In the genomic region with DNA sequence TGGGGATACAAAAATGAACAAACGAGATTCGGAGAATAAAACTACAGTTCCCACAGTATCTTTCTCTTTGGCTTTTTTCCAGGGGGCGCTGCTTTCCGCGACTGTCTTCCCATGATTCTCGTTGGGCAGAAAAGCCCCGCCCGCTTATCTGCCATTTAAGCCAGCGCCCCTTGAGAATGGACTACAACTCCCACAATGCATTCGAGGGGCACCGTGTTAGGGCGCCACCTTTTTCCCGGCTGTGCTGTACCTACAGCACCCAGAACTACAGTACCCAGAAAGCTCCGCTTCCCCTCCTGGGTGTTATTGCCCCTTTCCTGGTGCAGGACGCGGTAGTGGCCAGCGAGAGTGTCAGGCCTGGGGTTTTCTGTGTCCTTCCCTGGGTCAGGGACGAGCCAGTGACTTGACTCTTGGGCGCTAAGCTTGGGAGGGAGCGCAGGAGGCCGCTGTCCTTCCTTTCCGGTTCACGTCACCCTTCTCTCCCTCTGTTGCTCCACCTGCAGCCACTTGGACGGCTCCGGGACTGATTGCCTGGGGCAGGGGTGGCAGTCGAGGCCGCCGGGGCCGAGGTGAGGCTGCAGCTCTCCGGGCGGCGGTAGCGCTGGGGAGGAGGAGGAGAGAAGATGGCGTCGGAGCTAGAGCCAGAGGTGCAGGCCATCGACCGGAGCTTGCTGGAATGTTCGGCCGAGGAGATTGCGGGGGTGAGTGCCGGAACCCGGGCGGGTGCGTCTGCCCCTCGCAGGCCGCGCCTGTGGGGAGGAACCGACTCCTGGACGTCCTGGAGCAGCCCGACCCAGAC, we compare ENCODE assay signal across 1 cellular context.
TF ChIP-seq lines count a peak whose summit lies in the region.

A gene (plus strand): TSS at position 333 of the 799 bp plus-strand sequence. CDS start 291 bp downstream, at position 624.

TF ChIP-seq in K562, 482 proteins besides CTCF, POLR2A, EP300 and RAD21 (continued from another document and continues in another):
- TF ChIP-seq, protein P1, sequence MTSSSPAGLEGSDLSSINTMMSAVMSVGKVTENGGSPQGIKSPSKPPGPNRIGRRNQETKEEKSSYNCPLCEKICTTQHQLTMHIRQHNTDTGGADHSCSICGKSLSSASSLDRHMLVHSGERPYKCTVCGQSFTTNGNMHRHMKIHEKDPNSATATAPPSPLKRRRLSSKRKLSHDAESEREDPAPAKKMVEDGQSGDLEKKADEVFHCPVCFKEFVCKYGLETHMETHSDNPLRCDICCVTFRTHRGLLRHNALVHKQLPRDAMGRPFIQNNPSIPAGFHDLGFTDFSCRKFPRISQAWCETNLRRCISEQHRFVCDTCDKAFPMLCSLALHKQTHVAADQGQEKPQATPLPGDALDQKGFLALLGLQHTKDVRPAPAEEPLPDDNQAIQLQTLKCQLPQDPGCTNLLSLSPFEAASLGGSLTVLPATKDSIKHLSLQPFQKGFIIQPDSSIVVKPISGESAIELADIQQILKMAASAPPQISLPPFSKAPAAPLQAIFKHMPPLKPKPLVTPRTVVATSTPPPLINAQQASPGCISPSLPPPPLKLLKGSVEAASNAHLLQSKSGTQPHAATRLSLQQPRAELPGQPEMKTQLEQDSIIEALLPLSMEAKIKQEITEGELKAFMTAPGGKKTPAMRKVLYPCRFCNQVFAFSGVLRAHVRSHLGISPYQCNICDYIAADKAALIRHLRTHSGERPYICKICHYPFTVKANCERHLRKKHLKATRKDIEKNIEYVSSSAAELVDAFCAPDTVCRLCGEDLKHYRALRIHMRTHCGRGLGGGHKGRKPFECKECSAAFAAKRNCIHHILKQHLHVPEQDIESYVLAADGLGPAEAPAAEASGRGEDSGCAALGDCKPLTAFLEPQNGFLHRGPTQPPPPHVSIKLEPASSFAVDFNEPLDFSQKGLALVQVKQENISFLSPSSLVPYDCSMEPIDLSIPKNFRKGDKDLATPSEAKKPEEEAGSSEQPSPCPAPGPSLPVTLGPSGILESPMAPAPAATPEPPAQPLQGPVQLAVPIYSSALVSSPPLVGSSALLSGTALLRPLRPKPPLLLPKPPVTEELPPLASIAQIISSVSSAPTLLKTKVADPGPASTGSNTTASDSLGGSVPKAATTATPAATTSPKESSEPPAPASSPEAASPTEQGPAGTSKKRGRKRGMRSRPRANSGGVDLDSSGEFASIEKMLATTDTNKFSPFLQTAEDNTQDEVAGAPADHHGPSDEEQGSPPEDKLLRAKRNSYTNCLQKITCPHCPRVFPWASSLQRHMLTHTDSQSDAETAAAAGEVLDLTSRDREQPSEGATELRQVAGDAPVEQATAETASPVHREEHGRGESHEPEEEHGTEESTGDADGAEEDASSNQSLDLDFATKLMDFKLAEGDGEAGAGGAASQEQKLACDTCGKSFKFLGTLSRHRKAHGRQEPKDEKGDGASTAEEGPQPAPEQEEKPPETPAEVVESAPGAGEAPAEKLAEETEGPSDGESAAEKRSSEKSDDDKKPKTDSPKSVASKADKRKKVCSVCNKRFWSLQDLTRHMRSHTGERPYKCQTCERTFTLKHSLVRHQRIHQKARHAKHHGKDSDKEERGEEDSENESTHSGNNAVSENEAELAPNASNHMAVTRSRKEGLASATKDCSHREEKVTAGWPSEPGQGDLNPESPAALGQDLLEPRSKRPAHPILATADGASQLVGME (CRISPR knock-in tag; IDR thresholded peaks at IDR 0.05): no peak; the same call in 1 of the 2 replicates
- TF ChIP-seq ZNF175 (CRISPR knock-in tag; IDR thresholded peaks at IDR 0.05; ENCODE audit: low read depth) (peak; percentile 60; the same call in 1 of the 2 replicates), ZBTB17 (CRISPR knock-in tag; IDR thresholded peaks at IDR 0.05) (peak; percentile 48; the same call in 1 of the 2 replicates), ZNF77 (CRISPR knock-in tag; IDR thresholded peaks at IDR 0.05) (0 out of 2 replicates have a peak, but pooled peaks have one; percentile 21), HNRNPUL1 (IDR thresholded peaks at IDR 0.05; ENCODE audit: low read length) (no peak), KDM5B (IDR thresholded peaks at IDR 0.05; ENCODE audit: insufficient replicate concordance, low read depth, low read length) (peak; percentile 88), SLC30A9 (CRISPR knock-in tag; IDR thresholded peaks at IDR 0.05) (0 out of 2 replicates have a peak, but pooled peaks have one; percentile 69), FIP1L1 (IDR thresholded peaks at IDR 0.05; ENCODE audit: low read depth, low read length, poor library complexity, severe bottlenecking) (peak; percentile 66), ZNF584 (CRISPR knock-in tag; IDR thresholded peaks at IDR 0.05; ENCODE audit: low read depth) (peak; percentile 91; the same call in 1 of the 2 replicates)
- TF ChIP-seq, protein P2, sequence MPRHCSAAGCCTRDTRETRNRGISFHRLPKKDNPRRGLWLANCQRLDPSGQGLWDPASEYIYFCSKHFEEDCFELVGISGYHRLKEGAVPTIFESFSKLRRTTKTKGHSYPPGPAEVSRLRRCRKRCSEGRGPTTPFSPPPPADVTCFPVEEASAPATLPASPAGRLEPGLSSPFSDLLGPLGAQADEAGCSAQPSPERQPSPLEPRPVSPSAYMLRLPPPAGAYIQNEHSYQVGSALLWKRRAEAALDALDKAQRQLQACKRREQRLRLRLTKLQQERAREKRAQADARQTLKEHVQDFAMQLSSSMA (CRISPR knock-in tag; IDR thresholded peaks at IDR 0.05): no peak; the same call in 1 of the 2 replicates
- TF ChIP-seq, protein P3, sequence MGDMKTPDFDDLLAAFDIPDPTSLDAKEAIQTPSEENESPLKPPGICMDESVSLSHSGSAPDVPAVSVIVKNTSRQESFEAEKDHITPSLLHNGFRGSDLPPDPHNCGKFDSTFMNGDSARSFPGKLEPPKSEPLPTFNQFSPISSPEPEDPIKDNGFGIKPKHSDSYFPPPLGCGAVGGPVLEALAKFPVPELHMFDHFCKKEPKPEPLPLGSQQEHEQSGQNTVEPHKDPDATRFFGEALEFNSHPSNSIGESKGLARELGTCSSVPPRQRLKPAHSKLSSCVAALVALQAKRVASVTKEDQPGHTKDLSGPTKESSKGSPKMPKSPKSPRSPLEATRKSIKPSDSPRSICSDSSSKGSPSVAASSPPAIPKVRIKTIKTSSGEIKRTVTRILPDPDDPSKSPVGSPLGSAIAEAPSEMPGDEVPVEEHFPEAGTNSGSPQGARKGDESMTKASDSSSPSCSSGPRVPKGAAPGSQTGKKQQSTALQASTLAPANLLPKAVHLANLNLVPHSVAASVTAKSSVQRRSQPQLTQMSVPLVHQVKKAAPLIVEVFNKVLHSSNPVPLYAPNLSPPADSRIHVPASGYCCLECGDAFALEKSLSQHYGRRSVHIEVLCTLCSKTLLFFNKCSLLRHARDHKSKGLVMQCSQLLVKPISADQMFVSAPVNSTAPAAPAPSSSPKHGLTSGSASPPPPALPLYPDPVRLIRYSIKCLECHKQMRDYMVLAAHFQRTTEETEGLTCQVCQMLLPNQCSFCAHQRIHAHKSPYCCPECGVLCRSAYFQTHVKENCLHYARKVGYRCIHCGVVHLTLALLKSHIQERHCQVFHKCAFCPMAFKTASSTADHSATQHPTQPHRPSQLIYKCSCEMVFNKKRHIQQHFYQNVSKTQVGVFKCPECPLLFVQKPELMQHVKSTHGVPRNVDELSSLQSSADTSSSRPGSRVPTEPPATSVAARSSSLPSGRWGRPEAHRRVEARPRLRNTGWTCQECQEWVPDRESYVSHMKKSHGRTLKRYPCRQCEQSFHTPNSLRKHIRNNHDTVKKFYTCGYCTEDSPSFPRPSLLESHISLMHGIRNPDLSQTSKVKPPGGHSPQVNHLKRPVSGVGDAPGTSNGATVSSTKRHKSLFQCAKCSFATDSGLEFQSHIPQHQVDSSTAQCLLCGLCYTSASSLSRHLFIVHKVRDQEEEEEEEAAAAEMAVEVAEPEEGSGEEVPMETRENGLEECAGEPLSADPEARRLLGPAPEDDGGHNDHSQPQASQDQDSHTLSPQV (IDR thresholded peaks at IDR 0.05): peak; percentile 86
- TF ChIP-seq, protein P4, sequence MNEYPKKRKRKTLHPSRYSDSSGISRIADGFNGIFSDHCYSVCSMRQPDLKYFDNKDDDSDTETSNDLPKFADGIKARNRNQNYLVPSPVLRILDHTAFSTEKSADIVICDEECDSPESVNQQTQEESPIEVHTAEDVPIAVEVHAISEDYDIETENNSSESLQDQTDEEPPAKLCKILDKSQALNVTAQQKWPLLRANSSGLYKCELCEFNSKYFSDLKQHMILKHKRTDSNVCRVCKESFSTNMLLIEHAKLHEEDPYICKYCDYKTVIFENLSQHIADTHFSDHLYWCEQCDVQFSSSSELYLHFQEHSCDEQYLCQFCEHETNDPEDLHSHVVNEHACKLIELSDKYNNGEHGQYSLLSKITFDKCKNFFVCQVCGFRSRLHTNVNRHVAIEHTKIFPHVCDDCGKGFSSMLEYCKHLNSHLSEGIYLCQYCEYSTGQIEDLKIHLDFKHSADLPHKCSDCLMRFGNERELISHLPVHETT (CRISPR knock-in tag; conservative IDR thresholded peaks at IDR 0.05 in 1 of 2, IDR thresholded peaks at IDR 0.05 in 1 of 2): peak in 1 of 2 experiments; percentile 79; a peak in 2 of 4 replicates
- TF ChIP-seq, protein P5, sequence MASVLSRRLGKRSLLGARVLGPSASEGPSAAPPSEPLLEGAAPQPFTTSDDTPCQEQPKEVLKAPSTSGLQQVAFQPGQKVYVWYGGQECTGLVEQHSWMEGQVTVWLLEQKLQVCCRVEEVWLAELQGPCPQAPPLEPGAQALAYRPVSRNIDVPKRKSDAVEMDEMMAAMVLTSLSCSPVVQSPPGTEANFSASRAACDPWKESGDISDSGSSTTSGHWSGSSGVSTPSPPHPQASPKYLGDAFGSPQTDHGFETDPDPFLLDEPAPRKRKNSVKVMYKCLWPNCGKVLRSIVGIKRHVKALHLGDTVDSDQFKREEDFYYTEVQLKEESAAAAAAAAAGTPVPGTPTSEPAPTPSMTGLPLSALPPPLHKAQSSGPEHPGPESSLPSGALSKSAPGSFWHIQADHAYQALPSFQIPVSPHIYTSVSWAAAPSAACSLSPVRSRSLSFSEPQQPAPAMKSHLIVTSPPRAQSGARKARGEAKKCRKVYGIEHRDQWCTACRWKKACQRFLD (CRISPR knock-in tag; IDR thresholded peaks at IDR 0.05): peak; percentile 93
- TF ChIP-seq, protein P6, sequence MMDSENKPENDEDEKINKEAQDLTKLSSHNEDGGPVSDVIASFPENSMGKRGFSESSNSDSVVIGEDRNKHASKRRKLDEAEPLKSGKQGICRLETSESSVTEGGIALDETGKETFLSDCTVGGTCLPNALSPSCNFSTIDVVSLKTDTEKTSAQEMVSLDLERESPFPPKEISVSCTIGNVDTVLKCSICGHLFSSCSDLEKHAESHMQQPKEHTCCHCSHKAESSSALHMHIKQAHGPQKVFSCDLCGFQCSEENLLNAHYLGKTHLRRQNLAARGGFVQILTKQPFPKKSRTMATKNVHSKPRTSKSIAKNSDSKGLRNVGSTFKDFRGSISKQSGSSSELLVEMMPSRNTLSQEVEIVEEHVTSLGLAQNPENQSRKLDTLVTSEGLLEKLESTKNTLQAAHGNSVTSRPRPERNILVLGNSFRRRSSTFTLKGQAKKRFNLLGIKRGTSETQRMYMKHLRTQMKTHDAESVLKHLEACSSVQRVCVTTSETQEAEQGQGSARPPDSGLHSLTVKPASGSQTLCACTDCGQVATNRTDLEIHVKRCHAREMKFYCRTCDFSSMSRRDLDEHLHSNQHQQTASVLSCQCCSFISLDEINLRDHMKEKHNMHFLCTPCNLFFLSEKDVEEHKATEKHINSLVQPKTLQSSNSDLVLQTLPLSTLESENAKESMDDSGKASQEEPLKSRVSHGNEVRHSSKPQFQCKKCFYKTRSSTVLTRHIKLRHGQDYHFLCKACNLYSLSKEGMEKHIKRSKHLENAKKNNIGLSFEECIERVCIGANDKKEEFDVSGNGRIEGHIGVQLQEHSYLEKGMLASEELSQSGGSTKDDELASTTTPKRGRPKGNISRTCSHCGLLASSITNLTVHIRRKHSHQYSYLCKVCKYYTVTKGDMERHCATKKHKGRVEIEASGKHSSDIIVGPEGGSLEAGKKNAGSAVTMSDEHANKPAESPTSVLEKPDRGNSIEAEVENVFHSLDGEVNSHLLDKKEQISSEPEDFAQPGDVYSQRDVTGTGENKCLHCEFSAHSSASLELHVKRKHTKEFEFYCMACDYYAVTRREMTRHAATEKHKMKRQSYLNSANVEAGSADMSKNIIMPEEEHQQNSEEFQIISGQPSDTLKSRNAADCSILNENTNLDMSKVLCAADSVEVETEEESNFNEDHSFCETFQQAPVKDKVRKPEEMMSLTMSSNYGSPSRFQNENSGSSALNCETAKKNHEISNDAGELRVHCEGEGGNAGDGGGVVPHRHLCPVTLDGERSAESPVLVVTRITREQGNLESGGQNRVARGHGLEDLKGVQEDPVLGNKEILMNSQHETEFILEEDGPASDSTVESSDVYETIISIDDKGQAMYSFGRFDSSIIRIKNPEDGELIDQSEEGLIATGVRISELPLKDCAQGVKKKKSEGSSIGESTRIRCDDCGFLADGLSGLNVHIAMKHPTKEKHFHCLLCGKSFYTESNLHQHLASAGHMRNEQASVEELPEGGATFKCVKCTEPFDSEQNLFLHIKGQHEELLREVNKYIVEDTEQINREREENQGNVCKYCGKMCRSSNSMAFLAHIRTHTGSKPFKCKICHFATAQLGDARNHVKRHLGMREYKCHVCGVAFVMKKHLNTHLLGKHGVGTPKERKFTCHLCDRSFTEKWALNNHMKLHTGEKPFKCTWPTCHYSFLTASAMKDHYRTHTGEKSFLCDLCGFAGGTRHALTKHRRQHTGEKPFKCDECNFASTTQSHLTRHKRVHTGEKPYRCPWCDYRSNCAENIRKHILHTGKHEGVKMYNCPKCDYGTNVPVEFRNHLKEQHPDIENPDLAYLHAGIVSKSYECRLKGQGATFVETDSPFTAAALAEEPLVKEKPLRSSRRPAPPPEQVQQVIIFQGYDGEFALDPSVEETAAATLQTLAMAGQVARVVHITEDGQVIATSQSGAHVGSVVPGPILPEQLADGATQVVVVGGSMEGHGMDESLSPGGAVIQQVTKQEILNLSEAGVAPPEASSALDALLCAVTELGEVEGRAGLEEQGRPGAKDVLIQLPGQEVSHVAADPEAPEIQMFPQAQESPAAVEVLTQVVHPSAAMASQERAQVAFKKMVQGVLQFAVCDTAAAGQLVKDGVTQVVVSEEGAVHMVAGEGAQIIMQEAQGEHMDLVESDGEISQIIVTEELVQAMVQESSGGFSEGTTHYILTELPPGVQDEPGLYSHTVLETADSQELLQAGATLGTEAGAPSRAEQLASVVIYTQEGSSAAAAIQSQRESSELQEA (IDR thresholded peaks at IDR 0.05; ENCODE audit: low read depth): no peak
- TF ChIP-seq, protein P7, sequence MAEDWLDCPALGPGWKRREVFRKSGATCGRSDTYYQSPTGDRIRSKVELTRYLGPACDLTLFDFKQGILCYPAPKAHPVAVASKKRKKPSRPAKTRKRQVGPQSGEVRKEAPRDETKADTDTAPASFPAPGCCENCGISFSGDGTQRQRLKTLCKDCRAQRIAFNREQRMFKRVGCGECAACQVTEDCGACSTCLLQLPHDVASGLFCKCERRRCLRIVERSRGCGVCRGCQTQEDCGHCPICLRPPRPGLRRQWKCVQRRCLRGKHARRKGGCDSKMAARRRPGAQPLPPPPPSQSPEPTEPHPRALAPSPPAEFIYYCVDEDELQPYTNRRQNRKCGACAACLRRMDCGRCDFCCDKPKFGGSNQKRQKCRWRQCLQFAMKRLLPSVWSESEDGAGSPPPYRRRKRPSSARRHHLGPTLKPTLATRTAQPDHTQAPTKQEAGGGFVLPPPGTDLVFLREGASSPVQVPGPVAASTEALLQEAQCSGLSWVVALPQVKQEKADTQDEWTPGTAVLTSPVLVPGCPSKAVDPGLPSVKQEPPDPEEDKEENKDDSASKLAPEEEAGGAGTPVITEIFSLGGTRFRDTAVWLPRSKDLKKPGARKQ (CRISPR knock-in tag; IDR thresholded peaks at IDR 0.05): no peak
